Comparison of ENCODE assay signal across 8 cellular contexts in genomic region chr22:43015677-43016042, GRCh38. TPM values are rescaled to one million over a fixed set of nuclear protein-coding genes. Genes with fewer than 3 reads are reported as not detected.
DNase-seq lines count a peak whose midpoint lies in the region; ATAC-seq, FAIRE-seq and TF ChIP-seq lines count a peak whose summit lies in the region.

No MANE protein-coding gene starts in this region.

- WGBS in esophagus, 2 donors, result 12 to 17% methylated on average over 5 of the region's 5 CpGs
- 3 to 8% methylated on average over 5 of the region's 5 CpGs for WGBS in pancreas, 2 donors

- POLR2A ChIA-PET in PC-3 (lab: Charles Lee; ENCODE audit: unreplicated experiment), result interaction anchor here (0.6 to 1.2 kb wide), 2 partner anchors 20 to 980 kb away, joined by 3 to 4 read pairs; no protein-coding TSS in a partner anchor

- H3K9ac ChIP-seq in ES-I3 (ENCODE audit: low read depth, low read length), result peak overlapping the region; percentile 79
- peak overlapping the region; percentile 57 for H3K9ac ChIP-seq in PC-3 (ENCODE audit: low read length)

- FAIRE-seq in pancreas (lab: Jason Lieb, UNC), result no peak

- no peaks in the 10 kb centered on the region for H3K9me2 ChIP-seq in PC-3 (replicated peaks; ENCODE audit: low read length)

- H3K79me2 ChIP-seq in PC-3 (ENCODE audit: low read length), result peaks cover 40% of the 10 kb centered on the region

- CTCF ChIA-PET in PC-3 (lab: Charles Lee), result no interaction called here

- ATAC-seq in PC-3 (no peak), pancreas (peak in 3 of 4 donors; percentile 1 to 5 (median 2)), HG03175 (IDR thresholded peaks at IDR 0.05; ENCODE audit: unreplicated experiment) (no peak)

- H3K4me1 ChIP-seq in ES-I3 (ENCODE audit: insufficient read depth, low read length) (peaks cover 4% of the 10 kb centered on the region; the same call in 1 of the 2 replicates), PC-3 (ENCODE audit: insufficient read depth, low read length) (peaks cover 14% of the 10 kb centered on the region), esophagus (ENCODE audit: control insufficient read depth in 2 of 2, insufficient read depth in 2 of 2, low read length in 1 of 2) (peaks cover 3 to 10% of the 10 kb centered on the region in 2 donors), pancreas (peaks cover 7 to 29% (median 26%) of the 10 kb centered on the region in 3 donors)

- peak overlapping the region; percentile 83 for H2AFZ ChIP-seq in PC-3 (ENCODE audit: low read length)

- DNase-seq in PC-3 (no peak), pancreas (no peak), iPS-NIHi7 (ENCODE audit: extremely low spot score) (no peak), OCI-M2 (lab: John Stamatoyannopoulos, UW; ENCODE audit: unreplicated experiment) (no peak)
- no peak for DNase-seq in stimulated activated CD4-positive, alpha-beta T cell treated with anti-CD3 and anti-CD28 coated beads, Interleukin-4, amount 100 ng/mL, for 1 hour

- peaks cover 18% of the 10 kb centered on the region for H4K20me1 ChIP-seq in PC-3 (ENCODE audit: low read length)

- H3K4me3 ChIP-seq in PC-3 (ENCODE audit: low read length) (peak overlapping the region; percentile 69), esophagus (ENCODE audit: low read depth in 1 of 2, low read length in 2 of 2) (peak overlapping the region; percentile 52 to 94), pancreas (peak overlapping the region in 3 of 4 donors; percentile 47 to 75 (median 55))

- no peak for TF ChIP-seq CTCF in PC-3 (conservative IDR thresholded peaks at IDR 0.05; ENCODE audit: low read depth, low read length)
- TF ChIP-seq CTCF in pancreas (IDR thresholded peaks at IDR 0.05), result no peak

- H3K4me2 ChIP-seq in PC-3 (ENCODE audit: low read length), result peak overlapping the region; percentile 86

- H3K36me3 ChIP-seq in ES-I3 (ENCODE audit: insufficient read depth, low read length) (0 out of 2 replicates have a peak, but pooled peaks cover 4% of the 10 kb centered on the region), PC-3 (ENCODE audit: low read depth, low read length) (no peaks in the 10 kb centered on the region), esophagus (ENCODE audit: control insufficient read depth in 2 of 2, insufficient read depth in 2 of 2, low read length in 1 of 2) (no peaks in the 10 kb centered on the region), pancreas (no peaks in the 10 kb centered on the region)

- H3K9me3 ChIP-seq in ES-I3 (ENCODE audit: control insufficient read depth, insufficient read depth, low read length) (peaks cover 5% of the 10 kb centered on the region), PC-3 (ENCODE audit: low read length) (no peaks in the 10 kb centered on the region), esophagus (ENCODE audit: control insufficient read depth in 2 of 2, insufficient read depth in 1 of 2, low read depth in 1 of 2, low read length in 1 of 2) (no peaks in the 10 kb centered on the region), pancreas (no peaks in the 10 kb centered on the region)

- H3K27me3 ChIP-seq in PC-3 (ENCODE audit: low read length) (no peaks in the 10 kb centered on the region), esophagus (ENCODE audit: control insufficient read depth in 1 of 2, insufficient read depth in 2 of 2, low read length in 2 of 2) (no peaks in the 10 kb centered on the region), pancreas (no peaks in the 10 kb centered on the region)

- no peaks in the 10 kb centered on the region for H3F3A ChIP-seq in PC-3 (ENCODE audit: low read length, unreplicated experiment)

- TSS peak; percentile 95 for BruUV-seq in PC-3 (replicated peaks; lab: Mats Ljungman, UMichigan)

- intact Hi-C loops in PC-3 (cut with micrococcal nuclease) (no loop called here), pancreas (cut with DNase I) (no loop called here)

- H3K27ac ChIP-seq in PC-3 (ENCODE audit: low read length) (no peak overlapping the region), esophagus (ENCODE audit: low read depth in 2 of 2, low read length in 1 of 2) (no peak overlapping the region), pancreas (peak overlapping the region; percentile 18 to 67 (median 64))

RNA-seq across cellular contexts. Expression of gene PACSIN2, which starts 0.7 kb away (rescaled TPM):
- total RNA-seq in PC-3 (2014; rRNA removed) (25.7 and 46.1 TPM in 2 replicates), pancreas (100 to 1,000 TPM in 2 of 6 donors, 10 to 100 TPM in 4; 65.2 to 109 (median 96.0) TPM)
- polyA plus RNA-seq in esophagus (10 to 100 TPM; 17.1 to 20.3 TPM), pancreas (10 to 100 TPM; 45.1 to 90.6 TPM)

Comparison
In these comparisons a context has a peak if more than half of its experiments do, and no peak if none do; other contexts are left out.
1. ATAC-seq: peak in pancreas (3 of 4); none in PC-3 (single experiment) and HG03175 (single experiment).
2. H3K27ac ChIP-seq: peak in pancreas (4 of 4); none in PC-3 (single experiment) and esophagus (0 of 2).
3. Peak in every context shown above with its lines, with median percentiles within 50 percentile points of each other: H3K4me3 ChIP-seq.